ENCODE assay signal across 19 cellular contexts in genomic region chr16:86289304-86289703, GRCh38.
A peak's percentile ranks its signal among the peaks of the same experiment; 100 is the strongest.
DNase-seq lines count a peak whose midpoint lies in the region; ATAC-seq and TF ChIP-seq lines count a peak whose summit lies in the region.
"Had no signal": no experiment of that assay in that cellular context is flagged by ENCODE, and none has a peak within 500 bp of the region (broad histone marks: within the 10 kb centered on the region; RNA-seq: fewer than 3 reads in every experiment).

No MANE protein-coding gene starts in this region.

- CTCF ChIA-PET in IMR-90 (lab: Yijun Ruan, JAX) = no interaction called here

- H4K8ac ChIP-seq in IMR-90 (ENCODE audit: low read depth in 2 of 2, low read length in 2 of 2) = 0 out of 4 replicates have a peak overlapping the region, but pooled peaks of 1 of the 2 experiments have one; percentile 20
- H4K8ac ChIP-seq in mesenchymal stem cell (ENCODE audit: low read length) = peak overlapping the region; percentile 7

- H3K36me3 Mint-ChIP-seq in endothelial cell (ENCODE audit: low read depth, unreplicated experiment) = no peaks in the 10 kb centered on the region
- H3K36me3 Mint-ChIP-seq: CD14-positive monocyte; CD8-positive, alpha-beta T cell had no signal

- H3K27ac Mint-ChIP-seq in endothelial cell (ENCODE audit: unreplicated experiment) = no peak overlapping the region
- H3K27ac Mint-ChIP-seq: CD8-positive, alpha-beta T cell had no signal

- H3K4me3 Mint-ChIP-seq in endothelial cell (ENCODE audit: unreplicated experiment) = no peak overlapping the region
- H3K4me3 Mint-ChIP-seq: CD8-positive, alpha-beta T cell had no signal

- H3K4me3 ChIP-seq in IMR-90 (ENCODE audit: insufficient read depth, low read depth, low read length) (no peak overlapping the region), mesenchymal stem cell (ENCODE audit: insufficient read depth in 1 of 2, low read depth in 1 of 2, low read length in 2 of 2) (no peak overlapping the region)
- H3K4me3 ChIP-seq: GM23248, HAP-1 had no signal

- no peak overlapping the region for H2BK12ac ChIP-seq in mesenchymal stem cell (ENCODE audit: low read length in 2 of 2)

- no peak overlapping the region for H3K18ac ChIP-seq in IMR-90 (ENCODE audit: low read depth, low read length)
- H3K18ac ChIP-seq in mesenchymal stem cell (ENCODE audit: low read depth in 1 of 2, low read length in 2 of 2) = peak overlapping the region in 1 of 2 experiments; percentile 72

- WGBS in IMR-90 (ENCODE audit: extremely low coverage in 2 of 2, insufficient read length in 1 of 2), 2 experiments = no CpG with 5 or more reads among the region's 11 CpGs
- 80% methylated on average over 6 of the region's 11 CpGs for WGBS in mesenchymal stem cell

- no TSS peak for BruUV-seq in IMR-90 (replicated peaks; lab: Mats Ljungman, UMichigan)

- H3K9ac ChIP-seq in ES-I3 (ENCODE audit: low read depth, low read length) = peak overlapping the region; percentile 11; the same call in 1 of the 2 replicates
- no peak overlapping the region for H3K9ac ChIP-seq in IMR-90 (ENCODE audit: low read depth, low read length)
- no peak overlapping the region for H3K9ac ChIP-seq in mesenchymal stem cell (ENCODE audit: low read length)
- H3K9ac ChIP-seq: GM23248, KMS-11 had no signal

- H2AFZ ChIP-seq in IMR-90 (replicated peaks; ENCODE audit: low read length, poor library complexity) = no peak overlapping the region
- no peak overlapping the region for H2AFZ ChIP-seq in mesenchymal stem cell (ENCODE audit: low read depth, low read length)
- H2AFZ ChIP-seq: GM23248 had no signal

- no peak overlapping the region for H2BK5ac ChIP-seq in IMR-90 (ENCODE audit: low read depth, low read length, poor library complexity, severe bottlenecking)
- no peak overlapping the region for H2BK5ac ChIP-seq in mesenchymal stem cell (ENCODE audit: low read depth, low read length, poor library complexity, severe bottlenecking)

- peaks cover 10% of the 10 kb centered on the region for H3K9me1 ChIP-seq in IMR-90 (ENCODE audit: insufficient read depth, low read length)

- no peak for ATAC-seq in IMR-90 (ENCODE audit: low read depth)
- ATAC-seq in GM19455 (IDR thresholded peaks at IDR 0.05; ENCODE audit: unreplicated experiment) = no peak
- no peak for ATAC-seq in HG02970 (IDR thresholded peaks at IDR 0.05; ENCODE audit: low FRiP score, unreplicated experiment)
- ATAC-seq: CD8-positive, alpha-beta T cell had no signal

- POLR2A ChIA-PET in IMR-90 (lab: Charles Lee; ENCODE audit: unreplicated experiment) = no interaction called here

- no peak for TF ChIP-seq POLR2A in IMR-90 (IDR thresholded peaks at IDR 0.05; ENCODE audit: low read depth, low read length)

- H2AK5ac ChIP-seq in IMR-90 (ENCODE audit: low read depth, low read length) = 0 out of 2 replicates have a peak overlapping the region, but pooled peaks have one; percentile 1
- H2AK5ac ChIP-seq in mesenchymal stem cell (ENCODE audit: low read length, severe bottlenecking) = no peak overlapping the region

- H2BK15ac ChIP-seq in IMR-90 (ENCODE audit: low read depth, low read length) (no peak overlapping the region; the same call in 2 of the 3 replicates), mesenchymal stem cell (ENCODE audit: low read depth, poor library complexity, severe bottlenecking) (no peak overlapping the region)

- H2AK9ac ChIP-seq in IMR-90 (replicated peaks; ENCODE audit: low read depth, low read length, poor library complexity) = no peak overlapping the region

- H2BK120ac ChIP-seq in IMR-90 (ENCODE audit: low read depth, low read length) (no peak overlapping the region), mesenchymal stem cell (ENCODE audit: low read depth, low read length) (no peak overlapping the region)

- intact Hi-C loops in IMR-90 (cut with micrococcal nuclease) = no loop called here

- no peak overlapping the region for H3K4me2 ChIP-seq in IMR-90 (ENCODE audit: low read depth, low read length)
- no peak overlapping the region for H3K4me2 ChIP-seq in mesenchymal stem cell (ENCODE audit: low read length, poor library complexity, severe bottlenecking)
- H3K4me2 ChIP-seq: KMS-11 had no signal

- H3K56ac ChIP-seq in IMR-90 (ENCODE audit: extremely low read depth, insufficient read depth, low read length) = no peak overlapping the region

- TF ChIP-seq CTCF in IMR-90 (conservative IDR thresholded peaks at IDR 0.05; ENCODE audit: low read depth, low read length) = no peak
- no peak for TF ChIP-seq CTCF in endothelial cell (IDR thresholded peaks at IDR 0.05; ENCODE audit: unreplicated experiment)

- H4K91ac ChIP-seq in IMR-90 (ENCODE audit: insufficient read depth, low read depth, low read length) = peak overlapping the region; percentile 76; the same call in 1 of the 2 replicates
- H4K91ac ChIP-seq in mesenchymal stem cell (ENCODE audit: low read length) = no peak overlapping the region

- in situ Hi-C loops in IMR-90 (cut with MboI; ENCODE audit: low sequenced_read_pairs) = no loop called here

- H3K79me1 ChIP-seq in IMR-90 (ENCODE audit: low read depth in 1 of 2, low read length in 2 of 2) (peaks cover 5 to 16% of the 10 kb centered on the region in 2 experiments; a peak in 3 of 4 replicates), mesenchymal stem cell (replicated peaks; ENCODE audit: low read length, poor library complexity, severe bottlenecking) (no peaks in the 10 kb centered on the region)

- H3K27ac ChIP-seq in IMR-90 (ENCODE audit: insufficient read depth, low read length) (no peak overlapping the region), mesenchymal stem cell (ENCODE audit: low read length, poor library complexity, severe bottlenecking) (no peak overlapping the region)
- H3K27ac ChIP-seq: 22Rv1, GM23248, KMS-11 had no signal

- dilution Hi-C loops in IMR-90 (cut with HindIII; ENCODE audit: low sequenced_read_pairs, unreplicated experiment) = no loop called here

- TF ChIP-seq RAD21 in IMR-90 (IDR thresholded peaks at IDR 0.05; ENCODE audit: low read length) = no peak

- no peak overlapping the region for H3K23ac ChIP-seq in IMR-90 (ENCODE audit: low read depth, low read length)
- H3K23ac ChIP-seq in mesenchymal stem cell (ENCODE audit: low read length in 2 of 2) = no peak overlapping the region

- no peaks in the 10 kb centered on the region for H4K20me1 ChIP-seq in IMR-90 (ENCODE audit: insufficient read depth, low read length)

- H3K4me1 Mint-ChIP-seq in endothelial cell (ENCODE audit: unreplicated experiment) = peaks cover 15% of the 10 kb centered on the region
- H3K4me1 Mint-ChIP-seq: CD14-positive monocyte had no signal

- no peaks in the 10 kb centered on the region for H3K9me3 ChIP-seq in ES-I3 (ENCODE audit: control insufficient read depth, insufficient read depth, low read length)
- H3K9me3 ChIP-seq in IMR-90 (ENCODE audit: control insufficient read depth, insufficient read depth, low read length) = no peaks in the 10 kb centered on the region
- H3K9me3 ChIP-seq in mesenchymal stem cell (ENCODE audit: control insufficient read depth, low read length) = no peaks in the 10 kb centered on the region
- H3K9me3 ChIP-seq: HAP-1 had no signal

- H3K36me3 ChIP-seq in ES-I3 (ENCODE audit: insufficient read depth, low read length) = no peaks in the 10 kb centered on the region
- H3K36me3 ChIP-seq in IMR-90 (ENCODE audit: control insufficient read depth, insufficient read depth, low read length) = no peaks in the 10 kb centered on the region
- no peaks in the 10 kb centered on the region for H3K36me3 ChIP-seq in mesenchymal stem cell (ENCODE audit: control insufficient read depth in 1 of 2, insufficient read depth in 2 of 2, low read depth in 1 of 2, low read length in 2 of 2)
- H3K36me3 ChIP-seq: HAP-1 had no signal

- H3K9me3 Mint-ChIP-seq in endothelial cell (ENCODE audit: unreplicated experiment) = no peaks in the 10 kb centered on the region
- H3K9me3 Mint-ChIP-seq: CD8-positive, alpha-beta T cell had no signal

- H2BK20ac ChIP-seq in IMR-90 (ENCODE audit: low read depth, low read length) = no peak overlapping the region

- H3K14ac ChIP-seq in IMR-90 (replicated peaks; ENCODE audit: low read depth, low read length) (no peak overlapping the region), mesenchymal stem cell (ENCODE audit: low read length in 2 of 2) (no peak overlapping the region)

- H3K4ac ChIP-seq in IMR-90 (ENCODE audit: low read depth, low read length) = 0 out of 2 replicates have a peak overlapping the region, but pooled peaks have one; percentile 0
- no peak overlapping the region for H3K4ac ChIP-seq in mesenchymal stem cell (ENCODE audit: low read depth in 1 of 2, low read length in 2 of 2)

- H3K4me1 ChIP-seq in ES-I3 (ENCODE audit: insufficient read depth, low read length) (peaks cover 19% of the 10 kb centered on the region), IMR-90 (ENCODE audit: control insufficient read depth, insufficient read depth, low read length) (peaks cover 14% of the 10 kb centered on the region), mesenchymal stem cell (ENCODE audit: control insufficient read depth, insufficient read depth, low read depth, low read length) (no peaks in the 10 kb centered on the region)
- H3K4me1 ChIP-seq: HAP-1 had no signal

- H3K27me3 Mint-ChIP-seq in endothelial cell (ENCODE audit: unreplicated experiment) = peaks cover 28% of the 10 kb centered on the region

- H3K27me3 ChIP-seq in IMR-90 (ENCODE audit: control insufficient read depth, insufficient read depth, low read length) = peaks cover 6% of the 10 kb centered on the region
- H3K27me3 ChIP-seq in mesenchymal stem cell (ENCODE audit: control insufficient read depth in 1 of 2, insufficient read depth in 1 of 2, low read length in 2 of 2) = peaks cover 79 to 99% of the 10 kb centered on the region in 2 experiments

- H4K5ac ChIP-seq in IMR-90 (ENCODE audit: low read depth, low read length) = no peak overlapping the region

- no peak for DNase-seq in IMR-90
- DNase-seq in mesenchymal stem cell = no peak
- peak; percentile 40 for DNase-seq in retina
- no peak for DNase-seq in HPDE6-E6E7 (ENCODE audit: extremely low spot score)
- DNase-seq in endothelial cell (ENCODE audit: low spot score) = no peak
- DNase-seq: CD8-positive, alpha-beta T cell; COR-L47; DMS153; DMS79 treated with DMSO at 0.1 percent for 48 hours; EL; GDM1; GM23248 had no signal

TF ChIP-seq in IMR-90, 13 proteins besides CTCF, POLR2A, EP300 and RAD21 (continues in another document):
- TF ChIP-seq CHD1 (IDR thresholded peaks at IDR 0.05; ENCODE audit: low read depth, low read length) = no peak
- TF ChIP-seq, protein P1, sequence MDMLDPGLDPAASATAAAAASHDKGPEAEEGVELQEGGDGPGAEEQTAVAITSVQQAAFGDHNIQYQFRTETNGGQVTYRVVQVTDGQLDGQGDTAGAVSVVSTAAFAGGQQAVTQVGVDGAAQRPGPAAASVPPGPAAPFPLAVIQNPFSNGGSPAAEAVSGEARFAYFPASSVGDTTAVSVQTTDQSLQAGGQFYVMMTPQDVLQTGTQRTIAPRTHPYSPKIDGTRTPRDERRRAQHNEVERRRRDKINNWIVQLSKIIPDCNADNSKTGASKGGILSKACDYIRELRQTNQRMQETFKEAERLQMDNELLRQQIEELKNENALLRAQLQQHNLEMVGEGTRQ (IDR thresholded peaks at IDR 0.05; ENCODE audit: low read depth, low read length) = no peak
- TF ChIP-seq CEBPB (IDR thresholded peaks at IDR 0.05; ENCODE audit: low read depth, low read length) = no peak
- no peak for TF ChIP-seq RCOR1 (IDR thresholded peaks at IDR 0.05; ENCODE audit: insufficient replicate concordance, low read length)
